8 cellular contexts compared by ENCODE assay signal in genomic region chr11:10322830-10323792, GRCh38. TPM values are rescaled to one million over a fixed set of nuclear protein-coding genes. Genes with fewer than 3 reads are reported as not detected.
A peak's percentile ranks its signal among the peaks of the same experiment; 100 is the strongest.
DNase-seq lines count a peak whose midpoint lies in the region; ATAC-seq, FAIRE-seq and TF ChIP-seq lines count a peak whose summit lies in the region.

No MANE protein-coding gene starts in this region.

- peaks cover 32% of the 10 kb centered on the region for H3K4me1 ChIP-seq in Loucy (ENCODE audit: insufficient read depth, low read length, poor library complexity, severe bottlenecking)
- H3K4me1 ChIP-seq in GM12878 (ENCODE audit: control insufficient read depth, insufficient read depth, low read length): peaks cover 8% of the 10 kb centered on the region

- no peak overlapping the region for H3K4me3 ChIP-seq in Loucy (ENCODE audit: low read length, poor library complexity, severe bottlenecking)
- no peak overlapping the region for H3K4me3 ChIP-seq in GM12878

- TF ChIP-seq CTCF in Loucy (conservative IDR thresholded peaks at IDR 0.05; ENCODE audit: low read length) (peak; percentile 76), GM12878 (IDR thresholded peaks at IDR 0.05 in 2 of 3, conservative IDR thresholded peaks at IDR 0.05 in 1 of 3; ENCODE audit: control insufficient read depth in 2 of 3, extremely low read depth in 1 of 3, insufficient read depth in 1 of 3, low read depth in 3 of 3, low read length in 3 of 3) (peak; percentile 19 to 55 (median 51); a peak in 5 of 6 replicates)

- no peak overlapping the region for H3K27ac ChIP-seq in GM12878 (ENCODE audit: control insufficient read depth, insufficient read depth)

- CTCF ChIA-PET in GM12878 (lab: Yijun Ruan, JAX): interaction anchor here (0.6 to 4.6 kb wide), 22 partner anchors 8 to 788 kb away, joined by 3 to 52 read pairs (median 4); no protein-coding TSS in a partner anchor

- peak; percentile 82 to 91 for ATAC-seq in activated CD4-positive, CD25-positive, alpha-beta regulatory T cell treated with anti-CD3 and anti-CD28 coated beads, Interleukin-2, amount 50 U/mL, for 24 hours
- ATAC-seq in GM12878: peak; percentile 84
- no peak for ATAC-seq in HG03135 (IDR thresholded peaks at IDR 0.05; ENCODE audit: unreplicated experiment)

- WGBS in GM12878 (ENCODE audit: insufficient coverage, insufficient replicate concordance, low lambda C conversion rate, missing lambda C conversion rate): 23% methylated on average over 8 of the region's 8 CpGs

- no peaks in the 10 kb centered on the region for H3K79me2 ChIP-seq in Loucy (ENCODE audit: insufficient read depth, low read length)
- no peaks in the 10 kb centered on the region for H3K79me2 ChIP-seq in GM12878 (ENCODE audit: control insufficient read depth, insufficient read depth, low read length)

- BruUV-seq in GM12878 (replicated peaks; lab: Mats Ljungman, UMichigan): no TSS peak

- peak; percentile 82 for TF ChIP-seq RAD21 in GM12878 (IDR thresholded peaks at IDR 0.05; ENCODE audit: insufficient read depth, low read depth, low read length)

- H3K36me3 ChIP-seq in Loucy (ENCODE audit: insufficient read depth, low read length) (no peaks in the 10 kb centered on the region), GM12878 (ENCODE audit: control insufficient read depth in 2 of 2, insufficient read depth in 2 of 2, low read length in 1 of 2) (no peaks in the 10 kb centered on the region)

- RAD21 ChIA-PET in GM12878 (lab: Charles Lee; ENCODE audit: unreplicated experiment): interaction anchor here (0.6 to 3.2 kb wide), 9 partner anchors 13 to 462 kb away, joined by 3 to 15 read pairs (median 4); no protein-coding TSS in a partner anchor

- peak overlapping the region; percentile 46 for H3K4me2 ChIP-seq in Loucy (ENCODE audit: low read depth, low read length, poor library complexity, severe bottlenecking)
- H3K4me2 ChIP-seq in GM12878 (ENCODE audit: control insufficient read depth, insufficient read depth): no peak overlapping the region

- H3K9me2 ChIP-seq in Loucy (replicated peaks; ENCODE audit: low read depth, low read length): no peaks in the 10 kb centered on the region

- in situ Hi-C loops in GM12878 (cut with MboI): loop anchor here (5.0 to 10.0 kb wide), 3 partner anchors 111 to 558 kb away; no protein-coding TSS in a partner anchor

- no peak for DNase-seq in activated CD4-positive, CD25-positive, alpha-beta regulatory T cell (lab: John Stamatoyannopoulos, UW)
- peak; percentile 43 for DNase-seq in SKM-1 treated with dmso at 0.1 percent for 144 hours (lab: John Stamatoyannopoulos, UW; ENCODE audit: unreplicated experiment)
- DNase-seq in GM12878 (ENCODE audit: low read depth, low spot score): no peak
- DNase-seq in inferior parietal cortex (ENCODE audit: extremely low spot score): peak; percentile 81
- peak; percentile 54 for DNase-seq in stimulated activated CD4-positive, alpha-beta T cell treated with anti-CD3 and anti-CD28 coated beads, Interleukin-15, amount 100 ng/mL, for 24 hours

- no peaks in the 10 kb centered on the region for H4K20me1 ChIP-seq in Loucy (ENCODE audit: insufficient read depth, low read length, poor library complexity, severe bottlenecking)
- H4K20me1 ChIP-seq in GM12878 (ENCODE audit: control insufficient read depth, insufficient read depth): no peaks in the 10 kb centered on the region

- no peaks in the 10 kb centered on the region for H3K9me3 ChIP-seq in Loucy (ENCODE audit: insufficient read depth, low read depth, low read length)
- no peaks in the 10 kb centered on the region for H3K9me3 ChIP-seq in GM12878 (replicated peaks; ENCODE audit: control insufficient read depth, insufficient read depth, low read length)

- no peak for TF ChIP-seq POLR2A in GM12878 (IDR thresholded peaks at IDR 0.05; ENCODE audit: low read depth, low read length)

- SMC1A ChIA-PET in GM12878 (lab: Charles Lee; ENCODE audit: uncharacterized antibody, unreplicated experiment): interaction anchor here (0.7 to 6.5 kb wide), 15 partner anchors 8 to 415 kb away, joined by 3 to 55 read pairs (median 5); partner anchors contain the start of gene ADM

- H2AFZ ChIP-seq in Loucy (ENCODE audit: low read length) (peak overlapping the region; percentile 70; the same call in 1 of the 2 replicates), GM12878 (ENCODE audit: control insufficient read depth, low read depth, low read length) (peak overlapping the region; percentile 59)

- no peaks in the 10 kb centered on the region for H3K27me3 ChIP-seq in Loucy (ENCODE audit: insufficient read depth, low read length, poor library complexity, severe bottlenecking)
- 0 out of 4 replicates have a peak, but pooled peaks cover 0 to 1% of the 10 kb centered on the region in 2 experiments for H3K27me3 ChIP-seq in GM12878 (replicated peaks in 1 of 2; ENCODE audit: control insufficient read depth in 2 of 2, insufficient read depth in 2 of 2, low read length in 1 of 2)

- no peaks in the 10 kb centered on the region for H3F3A ChIP-seq in Loucy (ENCODE audit: low read depth)

- no peak for TF ChIP-seq EP300 in GM12878 (IDR thresholded peaks at IDR 0.05; ENCODE audit: borderline replicate concordance in 1 of 2, control insufficient read depth in 1 of 2, low read depth in 2 of 2, low read length in 2 of 2)

- intact Hi-C loops in GM12878 (cut with micrococcal nuclease; ENCODE audit: unreplicated experiment): loop anchor here (1.0 to 5.0 kb wide), 4 partner anchors 115 to 566 kb away; no protein-coding TSS in a partner anchor

- H3K9ac ChIP-seq in Loucy (ENCODE audit: low read depth, low read length, poor library complexity, severe bottlenecking) (no peak overlapping the region), GM12878 (ENCODE audit: control insufficient read depth, insufficient read depth, low read length) (no peak overlapping the region)

- POLR2A ChIA-PET in GM12878 (lab: Charles Lee): no interaction called here

- FAIRE-seq in GM12878 (lab: Jason Lieb, UNC): peak; percentile 69

TF ChIP-seq in GM12878, 131 proteins besides CTCF, POLR2A, EP300 and RAD21 (continues in another document):
- TF ChIP-seq, protein P1, sequence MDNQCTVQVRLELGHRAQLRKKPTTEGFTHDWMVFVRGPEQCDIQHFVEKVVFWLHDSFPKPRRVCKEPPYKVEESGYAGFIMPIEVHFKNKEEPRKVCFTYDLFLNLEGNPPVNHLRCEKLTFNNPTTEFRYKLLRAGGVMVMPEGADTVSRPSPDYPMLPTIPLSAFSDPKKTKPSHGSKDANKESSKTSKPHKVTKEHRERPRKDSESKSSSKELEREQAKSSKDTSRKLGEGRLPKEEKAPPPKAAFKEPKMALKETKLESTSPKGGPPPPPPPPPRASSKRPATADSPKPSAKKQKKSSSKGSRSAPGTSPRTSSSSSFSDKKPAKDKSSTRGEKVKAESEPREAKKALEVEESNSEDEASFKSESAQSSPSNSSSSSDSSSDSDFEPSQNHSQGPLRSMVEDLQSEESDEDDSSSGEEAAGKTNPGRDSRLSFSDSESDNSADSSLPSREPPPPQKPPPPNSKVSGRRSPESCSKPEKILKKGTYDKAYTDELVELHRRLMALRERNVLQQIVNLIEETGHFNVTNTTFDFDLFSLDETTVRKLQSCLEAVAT (IDR thresholded peaks at IDR 0.05): 0 out of 2 replicates have a peak, but pooled peaks have one; percentile 25
- no peak for TF ChIP-seq SMAD5 (IDR thresholded peaks at IDR 0.05; ENCODE audit: low read depth)
- 0 out of 2 replicates have a peak, but pooled peaks have one; percentile 22 for TF ChIP-seq MTA2 (IDR thresholded peaks at IDR 0.05; ENCODE audit: low read depth)

RNA-seq across cellular contexts. Expression of gene ADM, which starts 18.2 kb away (rescaled TPM):
- 9.9 and 12.6 TPM in 2 replicates for total RNA-seq in GM12878 (2013; cell fraction: nucleolus; rRNA removed)
- total RNA-seq in GM12878 (2014; rRNA removed) (not detected in 2 replicates), GM12878 (2014; rRNA removed; fragmentation: Illumina TruSeq; extraction: Trizol) (not detected in 2 replicates), GM12878 (2021) (0.21 TPM in 1 of 2 replicates, not detected in the other)
- 1.3 TPM for polyA plus RNA-seq in GM12878 (2011; ENCODE audit: low read depth)
- polyA plus RNA-seq in GM12878 (2011; rRNA removed) (2.7 and 4.2 TPM in 2 replicates), GM12878 (2014; fragmentation: Illumina TruSeq; extraction: Trizol) (not detected in 2 replicates), GM12878 (2014; fragmentation: Nextera tagmentation; extraction: Ambion mirVana) (not detected), GM12878 (2014; rRNA removed) (not detected in 2 replicates), GM12878 (2016; fragmentation: Nextera tagmentation; extraction: Ambion mirVana) (under 1 TPM in 1 of 2 experiments, not detected in 1; 0.11 TPM)
- polyA plus RNA-seq in GM12878 (2011; cell fraction: cytosol; rRNA removed): 5.5 and 8.1 TPM in 2 replicates
- polyA plus RNA-seq in GM12878 (2011; cell fraction: nucleus; rRNA removed): 3.5 and 8.1 TPM in 2 replicates
- polyA plus RNA-seq in GM12878 (2012): 1.3 and 3.2 TPM in 2 replicates
- 1.3 and 11.4 TPM in 2 replicates for polyA minus RNA-seq in GM12878 (2011; rRNA and poly(A)+ RNA removed)
- polyA minus RNA-seq in GM12878 (2011; cell fraction: cytosol; rRNA and poly(A)+ RNA removed): 2.0 and 3.3 TPM in 2 replicates
- 3.3 and 5.6 TPM in 2 replicates for polyA minus RNA-seq in GM12878 (2011; cell fraction: nucleus; rRNA and poly(A)+ RNA removed)

RNA-seq across cellular contexts. Expression of gene SBF2, which starts 29.1 kb away (rescaled TPM):
- 21.9 and 24.8 TPM in 2 replicates for total RNA-seq in GM12878 (2013; cell fraction: nucleolus; rRNA removed)
- 0.65 and 1.6 TPM in 2 replicates for total RNA-seq in GM12878 (2014; rRNA removed)
- total RNA-seq in GM12878 (2014; rRNA removed; fragmentation: Illumina TruSeq; extraction: Trizol): 0.92 and 1.1 TPM in 2 replicates
- total RNA-seq in GM12878 (2021): 0.62 and 0.96 TPM in 2 replicates
- polyA plus RNA-seq in GM12878 (2011; ENCODE audit: low read depth): 1.8 TPM
- polyA plus RNA-seq in GM12878 (2011; rRNA removed): 1.7 and 2.3 TPM in 2 replicates
- 0.88 and 1.1 TPM in 2 replicates for polyA plus RNA-seq in GM12878 (2011; cell fraction: cytosol; rRNA removed)
- 2.2 and 2.4 TPM in 2 replicates for polyA plus RNA-seq in GM12878 (2011; cell fraction: nucleus; rRNA removed)
- 1.3 and 2.3 TPM in 2 replicates for polyA plus RNA-seq in GM12878 (2012)
- polyA plus RNA-seq in GM12878 (2014; fragmentation: Illumina TruSeq; extraction: Trizol): 0.35 and 1.3 TPM in 2 replicates
- under 1 TPM; 0.24 to 0.26 TPM for polyA plus RNA-seq in GM12878 (2014; fragmentation: Nextera tagmentation; extraction: Ambion mirVana)
- polyA plus RNA-seq in GM12878 (2014; rRNA removed): 0.38 and 1.1 TPM in 2 replicates
- polyA plus RNA-seq in GM12878 (2016; fragmentation: Nextera tagmentation; extraction: Ambion mirVana): 1 to 10 TPM; 2.1 to 2.2 TPM
- 5.1 and 5.2 TPM in 2 replicates for polyA minus RNA-seq in GM12878 (2011; rRNA and poly(A)+ RNA removed)
- 2.0 and 3.2 TPM in 2 replicates for polyA minus RNA-seq in GM12878 (2011; cell fraction: cytosol; rRNA and poly(A)+ RNA removed)
- 3.7 and 5.0 TPM in 2 replicates for polyA minus RNA-seq in GM12878 (2011; cell fraction: nucleus; rRNA and poly(A)+ RNA removed)

Comparison
In these comparisons a context has a peak if more than half of its experiments do, and no peak if none do; other contexts are left out.
1. DNase-seq: peak in SKM-1 treated with dmso at 0.1 percent for 144 hours (single experiment), inferior parietal cortex (single experiment) and stimulated activated CD4-positive, alpha-beta T cell treated with anti-CD3 and anti-CD28 coated beads, Interleukin-15, amount 100 ng/mL, for 24 hours (single experiment); none in activated CD4-positive, CD25-positive, alpha-beta regulatory T cell (0 of 4) and GM12878 (single experiment).